21 cellular contexts compared by ENCODE assay signal in the genomic region with DNA sequence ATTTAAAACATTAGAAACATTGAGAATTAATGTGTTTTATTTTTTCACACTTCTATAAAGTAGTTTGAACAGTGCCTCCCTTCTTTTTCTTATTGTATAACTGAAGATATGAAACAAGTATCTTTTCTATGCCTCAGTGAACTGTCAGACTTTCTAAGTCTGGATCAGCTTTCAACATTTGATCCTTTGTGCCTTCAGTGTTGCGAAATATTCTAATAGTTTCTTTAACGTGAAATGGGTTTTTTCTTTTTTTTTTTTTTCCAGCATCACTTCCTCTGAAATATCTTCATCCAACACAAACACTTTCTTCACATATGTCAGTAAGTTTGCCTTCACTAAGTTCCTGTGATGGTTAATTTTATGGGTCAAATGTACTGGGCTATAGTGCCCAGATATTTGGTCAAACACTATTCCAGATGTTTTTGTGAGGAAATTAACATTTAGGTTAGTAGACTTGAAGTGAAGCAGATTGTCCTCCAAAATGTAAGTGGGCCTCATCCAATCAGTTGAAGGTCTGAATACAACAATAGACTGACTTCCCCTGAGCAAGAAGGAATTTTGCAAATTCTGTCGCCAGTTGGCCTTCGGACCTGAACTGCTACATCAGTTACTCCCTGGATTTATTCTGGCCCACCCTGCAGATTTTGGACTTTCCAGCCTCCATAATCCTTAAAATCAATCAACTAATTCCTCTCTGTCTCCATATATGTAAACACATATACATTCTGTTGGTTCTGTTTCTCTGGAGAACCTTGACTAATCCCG. TPM values are rescaled to one million over a fixed set of nuclear protein-coding genes. Genes with fewer than 3 reads are reported as not detected.
DNase-seq lines count a peak whose midpoint lies in the region; ATAC-seq, FAIRE-seq and TF ChIP-seq lines count a peak whose summit lies in the region.
"Had no signal": no experiment of that assay in that cellular context is flagged by ENCODE, and none has a peak within 500 bp of the region (broad histone marks: within the 10 kb centered on the region; RNA-seq: fewer than 3 reads in every experiment).

No MANE protein-coding gene starts in this region.

- TF ChIP-seq CTCF in fibroblast of pulmonary artery (IDR thresholded peaks at IDR 0.05; ENCODE audit: low read length, missing control alignments): no peak

- peak; percentile 46 for FAIRE-seq in GM18507 (lab: Jason Lieb, UNC)
- FAIRE-seq: D721Med, G401.6 had no signal

- no peak for DNase-seq in GM18507 (ENCODE audit: extremely low spot score, insufficient read length, low read depth)
- peak; percentile 75 for DNase-seq in SK-MEL-5 (ENCODE audit: low read depth, low spot score)
- DNase-seq in fibroblast of pulmonary artery (ENCODE audit: low read depth): peak; percentile 34
- no peak for DNase-seq in activated CD4-positive, alpha-beta memory T cell treated with anti-CD3 and anti-CD28 coated beads for 36 hours
- DNase-seq in NCI-H1417 treated with DMSO at 0.1 percent for 48 hours (lab: John Stamatoyannopoulos, UW): no peak
- DNase-seq: BE2C; CD8-positive, alpha-beta T cell; DMS79 treated with DMSO at 0.1 percent for 48 hours; NCI-H1105 treated with DMSO at 0.1 percent for 48 hours; NCI-H1930; NCI-H2171; NCI-H774; OCI-M1; RPMI8226 had no signal

- CTCF ChIA-PET in activated CD4-positive, alpha-beta memory T cell treated with anti-CD3 and anti-CD28 coated beads for 36 hours (lab: Charles Lee): interaction anchor here (1.4 to 6.5 kb wide), 4 partner anchors 9 to 216 kb away, joined by 3 to 78 read pairs (median 10); no protein-coding TSS in a partner anchor

- H3K9me3 Mint-ChIP-seq in activated CD4-positive, alpha-beta memory T cell treated with anti-CD3 and anti-CD28 coated beads for 36 hours: no peaks in the 10 kb centered on the region
- H3K9me3 Mint-ChIP-seq: CD8-positive, alpha-beta T cell had no signal

- ATAC-seq in GM18868 (IDR thresholded peaks at IDR 0.05; ENCODE audit: unreplicated experiment) (no peak), HG03135 (IDR thresholded peaks at IDR 0.05; ENCODE audit: unreplicated experiment) (no peak)
- ATAC-seq: CD8-positive, alpha-beta T cell had no signal

- no peak overlapping the region for H3K27ac Mint-ChIP-seq in activated CD4-positive, alpha-beta memory T cell treated with anti-CD3 and anti-CD28 coated beads for 36 hours
- H3K27ac Mint-ChIP-seq: CD8-positive, alpha-beta T cell had no signal

- H3K4me1 Mint-ChIP-seq in activated CD4-positive, alpha-beta memory T cell treated with anti-CD3 and anti-CD28 coated beads for 36 hours (ENCODE audit: low read depth): no peaks in the 10 kb centered on the region

- H3K4me3 ChIP-seq in fibroblast of pulmonary artery (replicated peaks; ENCODE audit: low read depth, low read length): no peak overlapping the region
- H3K4me3 ChIP-seq: HAP-1, SJSA1 had no signal

- TF ChIP-seq EP300 in Ishikawa (IDR thresholded peaks at IDR 0.05; ENCODE audit: borderline replicate concordance): no peak

- H3K36me3 Mint-ChIP-seq in activated CD4-positive, alpha-beta memory T cell treated with anti-CD3 and anti-CD28 coated beads for 36 hours: no peaks in the 10 kb centered on the region
- H3K36me3 Mint-ChIP-seq: CD8-positive, alpha-beta T cell had no signal

- no peak for TF ChIP-seq RAD21 in Ishikawa (IDR thresholded peaks at IDR 0.05; ENCODE audit: low read depth)

- no peak overlapping the region for H3K4me3 Mint-ChIP-seq in activated CD4-positive, alpha-beta memory T cell treated with anti-CD3 and anti-CD28 coated beads for 36 hours
- H3K4me3 Mint-ChIP-seq: CD8-positive, alpha-beta T cell had no signal

- in situ Hi-C loops in SK-MEL-5 (cut with HindIII; ENCODE audit: low pct_unique_long_range_greater_than_20kb, low sequenced_read_pairs): loop anchor here (25.0 kb wide), 1 partner anchor 187 kb away; no protein-coding TSS in a partner anchor

- intact Hi-C loops in activated CD4-positive, alpha-beta memory T cell treated with anti-CD3 and anti-CD28 coated beads for 36 hours (cut with micrococcal nuclease): loop anchor here (10.0 kb wide), 1 partner anchor 85 kb away; no protein-coding TSS in a partner anchor

- POLR2A ChIA-PET in activated CD4-positive, alpha-beta memory T cell treated with anti-CD3 and anti-CD28 coated beads for 36 hours (lab: Charles Lee): no interaction called here

- H3K27me3 Mint-ChIP-seq in activated CD4-positive, alpha-beta memory T cell treated with anti-CD3 and anti-CD28 coated beads for 36 hours: peaks cover 6% of the 10 kb centered on the region

TF ChIP-seq in Ishikawa, 13 proteins besides CTCF, POLR2A, EP300 and RAD21:
- TF ChIP-seq CEBPB (IDR thresholded peaks at IDR 0.05) (peak; percentile 79), TEAD4 (IDR thresholded peaks at IDR 0.05) (no peak), NFIC (IDR thresholded peaks at IDR 0.05) (no peak), CREB1 (IDR thresholded peaks at IDR 0.05; ENCODE audit: low read depth) (no peak), TAF1 (IDR thresholded peaks at IDR 0.05; ENCODE audit: low read depth) (no peak)
- TF ChIP-seq, protein P1, sequence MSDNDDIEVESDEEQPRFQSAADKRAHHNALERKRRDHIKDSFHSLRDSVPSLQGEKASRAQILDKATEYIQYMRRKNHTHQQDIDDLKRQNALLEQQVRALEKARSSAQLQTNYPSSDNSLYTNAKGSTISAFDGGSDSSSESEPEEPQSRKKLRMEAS (IDR thresholded peaks at IDR 0.05): no peak

RNA-seq across cellular contexts. Expression of a gene that starts 6.4 kb away (rescaled TPM):
- 66.4 and 69.5 TPM in 2 replicates for total RNA-seq in SK-MEL-5 (2014; rRNA removed; shearing (Covaris generic))
- polyA plus RNA-seq in SK-MEL-5 (2015; cell fraction: cytosol; rRNA removed): 100 and 114 TPM in 2 replicates
- 143 and 173 TPM in 2 replicates for polyA plus RNA-seq in SK-MEL-5 (2015; cell fraction: nucleus; rRNA removed)
- total RNA-seq in activated CD4-positive, alpha-beta memory T cell treated with anti-CD3 and anti-CD28 coated beads for 36 hours: 10 to 100 TPM; 36.0 to 39.2 TPM

Comparison
In these comparisons a context has a peak if more than half of its experiments do, and no peak if none do; other contexts are left out.
1. DNase-seq: peak in SK-MEL-5 (single experiment) and fibroblast of pulmonary artery (single experiment); none in GM18507 (single experiment), activated CD4-positive, alpha-beta memory T cell treated with anti-CD3 and anti-CD28 coated beads for 36 hours (single experiment) and NCI-H1417 treated with DMSO at 0.1 percent for 48 hours (single experiment).